8 cellular contexts compared by ENCODE assay signal in the genomic region with DNA sequence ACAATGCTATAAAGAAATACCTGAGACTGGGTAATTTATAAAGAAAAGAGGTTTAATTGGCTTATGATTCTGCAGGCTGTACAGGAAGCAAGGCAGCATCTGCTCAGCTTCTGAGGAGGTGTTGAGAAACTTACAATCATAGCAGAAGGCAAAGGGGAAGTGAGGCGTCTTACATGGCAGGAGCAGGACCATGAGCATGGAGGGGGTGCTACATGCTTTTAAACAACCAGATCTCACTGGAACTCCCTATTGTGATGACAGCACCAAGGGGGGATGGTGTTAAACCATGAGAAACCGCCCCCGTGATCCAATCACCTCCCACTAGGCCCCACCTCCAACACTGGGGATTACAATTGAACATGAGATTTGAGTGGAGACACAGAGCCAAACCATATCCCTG.
DNase-seq lines count a peak whose midpoint lies in the region; ATAC-seq and TF ChIP-seq lines count a peak whose summit lies in the region.
"Not testable (repeated sequence)": the region's sequence is repeated elsewhere in the genome, so short reads cannot be mapped to it uniquely, and the experiment has no call there.

No MANE protein-coding gene starts in this region.

- not testable (repeated sequence) for H4K20me1 ChIP-seq in HCT116 (ENCODE audit: insufficient read depth)

- TF ChIP-seq CTCF in GM12864 (IDR thresholded peaks at IDR 0.05; ENCODE audit: low read depth, low read length, missing control alignments); HCT116 (IDR thresholded peaks at IDR 0.05 in 2 of 3, conservative IDR thresholded peaks at IDR 0.05 in 1 of 3; ENCODE audit: borderline replicate concordance in 1 of 3, insufficient read depth in 1 of 3, low read depth in 2 of 3, low read length in 2 of 3); cardiac muscle cell (IDR thresholded peaks at IDR 0.05; ENCODE audit: low read depth, low read length); gastrocnemius medialis (IDR thresholded peaks at IDR 0.05 in 4 of 5, conservative IDR thresholded peaks at IDR 0.05 in 1 of 5): not testable (repeated sequence)

- H3K4me3 ChIP-seq in GM12864 (ENCODE audit: low read depth, low read length); HCT116 (replicated peaks in 1 of 2; ENCODE audit: low read depth in 1 of 2, low read length in 2 of 2); cardiac muscle cell; gastrocnemius medialis: not testable (repeated sequence)

- H3K4me2 ChIP-seq in HCT116 (ENCODE audit: low read length): not testable (repeated sequence)

- in situ Hi-C loops in gastrocnemius medialis (cut with MboI; ENCODE audit: low sequenced_read_pairs in 4 of 4): not testable (repeated sequence)

- CTCF ChIA-PET in HCT116 (lab: Charles Lee): not testable (repeated sequence)

- not testable (repeated sequence) for H3K27me3 ChIP-seq in HCT116 (ENCODE audit: insufficient read depth, low read length); cardiac muscle cell; gastrocnemius medialis

- H3K27ac ChIP-seq in HCT116 (ENCODE audit: low read depth, low read length) (0 out of 2 replicates have a peak overlapping the region, but pooled peaks have one; percentile 4), cardiac muscle cell (peak overlapping the region; percentile 91), gastrocnemius medialis (peak overlapping the region; percentile 37 to 89 (median 83))

- RAD21 ChIA-PET in HCT116 (lab: Charles Lee; ENCODE audit: low non-redundant PET in 1 of 2, low total read pairs in 2 of 2, uncharacterized antibody in 2 of 2, unreplicated experiment in 2 of 2): not testable (repeated sequence)

- H3K79me2 ChIP-seq in HCT116 (ENCODE audit: insufficient read depth, low read length): not testable (repeated sequence)

- H3K9ac ChIP-seq in HCT116 (ENCODE audit: low read length): not testable (repeated sequence)

- H2AFZ ChIP-seq in HCT116 (ENCODE audit: low read depth, low read length, poor library complexity, severe bottlenecking): not testable (repeated sequence)

- H3K9me3 ChIP-seq in HCT116 (ENCODE audit: control insufficient read depth in 1 of 2, insufficient read depth in 1 of 2, low read depth in 1 of 2, low read length in 2 of 2); cardiac muscle cell (ENCODE audit: low read depth); gastrocnemius medialis: not testable (repeated sequence)

- H3K4me1 ChIP-seq in HCT116 (ENCODE audit: control insufficient read depth in 1 of 2, insufficient read depth in 2 of 2, low read length in 2 of 2) (peaks cover 22 to 27% of the 10 kb centered on the region in 2 experiments; a peak in 2 of 4 replicates), cardiac muscle cell (ENCODE audit: low read depth) (peaks cover 35% of the 10 kb centered on the region), gastrocnemius medialis (peaks cover 38 to 50% of the 10 kb centered on the region in 2 donors)

- POLR2A ChIA-PET in HCT116 (lab: Charles Lee): not testable (repeated sequence)

- TF ChIP-seq POLR2A in HCT116 (IDR thresholded peaks at IDR 0.05; ENCODE audit: borderline replicate concordance, extremely low read depth, insufficient read depth, insufficient read length); gastrocnemius medialis (IDR thresholded peaks at IDR 0.05): not testable (repeated sequence)

- not testable (repeated sequence) for H3K36me3 ChIP-seq in HCT116 (ENCODE audit: control insufficient read depth in 1 of 2, insufficient read depth in 2 of 2, low read length in 2 of 2); cardiac muscle cell; gastrocnemius medialis

- not testable (repeated sequence) for H3K9me2 ChIP-seq in HCT116 (ENCODE audit: insufficient read depth)

- ATAC-seq in GM19351 (IDR thresholded peaks at IDR 0.05; ENCODE audit: unreplicated experiment): peak; percentile 92
- 0 out of 2 replicates have a peak, but pooled peaks have one; percentile 34 for ATAC-seq in HCT116
- ATAC-seq in HG03095 (IDR thresholded peaks at IDR 0.05; ENCODE audit: unreplicated experiment): peak; percentile 78
- ATAC-seq in gastrocnemius medialis: not testable (repeated sequence)

- intact Hi-C loops in HCT116 (cut with micrococcal nuclease): not testable (repeated sequence)
- intact Hi-C loops in gastrocnemius medialis (cut with DNase I; ENCODE audit: low total_unique reads): loop anchor here (2.0 to 5.0 kb wide), 4 partner anchors 24 to 164 kb away; partner anchors contain the start of gene SLC38A2

- TF ChIP-seq RAD21 in HCT116 (IDR thresholded peaks at IDR 0.05; ENCODE audit: low read depth): not testable (repeated sequence)

- DNase-seq in GM12864 (ENCODE audit: low read depth) (peak; percentile 37), Kasumi-1 (lab: John Stamatoyannopoulos, UW) (peak; percentile 89 to 90), SKM-1 treated with dmso at 0.1 percent for 144 hours (lab: John Stamatoyannopoulos, UW; ENCODE audit: unreplicated experiment) (peak; percentile 69), cardiac muscle cell (ENCODE audit: low read depth in 1 of 2, low spot score in 1 of 2) (peak in 1 of 2 donors; percentile 66)
- DNase-seq in HCT116 (ENCODE audit: low read depth, low spot score); gastrocnemius medialis: not testable (repeated sequence)

- BruUV-seq in HCT116 (replicated peaks; lab: Mats Ljungman, UMichigan): not testable (repeated sequence)

Comparison
In these comparisons a context has a peak if more than half of its experiments do, and no peak if none do; other contexts are left out.
1. H3K27ac ChIP-seq: peak in every context shown above with its lines; median percentile 91 in cardiac muscle cell; 83 in gastrocnemius medialis; 4 in HCT116.